ENCODE assay signal across 18 cellular contexts in the genomic region with DNA sequence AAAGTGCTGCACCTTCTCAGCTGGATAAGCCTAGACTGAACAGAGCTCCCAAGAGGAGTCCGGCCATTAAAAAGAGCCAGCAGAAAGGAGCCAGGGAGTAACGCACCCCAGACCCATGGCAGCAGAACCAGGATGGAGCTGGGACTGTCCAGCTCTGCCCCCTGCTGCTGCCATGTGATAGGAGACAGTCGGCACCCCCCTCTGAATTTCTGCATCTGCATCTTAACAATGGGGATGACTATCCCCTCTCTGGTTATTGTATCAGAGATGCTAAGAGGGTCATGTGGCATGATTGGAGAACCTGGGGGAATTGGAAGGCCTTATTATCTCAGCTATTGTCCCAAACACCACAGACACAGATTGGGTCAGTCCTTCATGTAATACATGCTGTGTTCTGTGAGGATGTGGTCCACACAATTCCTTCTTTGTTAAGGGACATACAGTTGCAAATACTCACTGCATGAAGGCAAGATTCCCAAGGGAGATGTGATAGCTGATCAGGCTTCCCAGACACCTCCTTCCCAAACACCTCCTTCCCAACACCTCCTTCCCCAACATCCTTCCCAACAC. TPM values are rescaled to one million over a fixed set of nuclear protein-coding genes. Genes with fewer than 3 reads are reported as not detected.
A peak's percentile ranks its signal among the peaks of the same experiment; 100 is the strongest.
DNase-seq lines count a peak whose midpoint lies in the region; ATAC-seq and TF ChIP-seq lines count a peak whose summit lies in the region.
"Had no signal": no experiment of that assay in that cellular context is flagged by ENCODE, and none has a peak within 500 bp of the region (broad histone marks: within the 10 kb centered on the region; RNA-seq: fewer than 3 reads in every experiment).

No MANE protein-coding gene starts in this region.

- H3K36me3 ChIP-seq in SK-N-SH (replicated peaks in 1 of 2; ENCODE audit: control insufficient read depth in 1 of 2, insufficient read depth in 2 of 2, low read length in 1 of 2) (no peaks in the 10 kb centered on the region), upper lobe of right lung (no peaks in the 10 kb centered on the region)
- H3K36me3 ChIP-seq: heart right ventricle, left lung, suprapubic skin had no signal

- no peaks in the 10 kb centered on the region for H3K9me2 ChIP-seq in SK-N-SH

- peak; percentile 14; the same call in 1 of the 2 replicates for TF ChIP-seq RAD21 in SK-N-SH (IDR thresholded peaks at IDR 0.05; ENCODE audit: low read length)

- H3K4me1 Mint-ChIP-seq in activated CD4-positive, alpha-beta T cell treated with anti-CD3 and anti-CD28 coated beads for 36 hours: no peaks in the 10 kb centered on the region
- H3K4me1 Mint-ChIP-seq in activated CD4-positive, alpha-beta T cell treated with anti-CD3 and anti-CD28 coated beads, Interleukin-2, amount 10 ng/mL, durations not matched to agents 24 days and 14 days: no peaks in the 10 kb centered on the region
- H3K4me1 Mint-ChIP-seq: nephron progenitor cell had no signal

- POLR2A ChIA-PET in activated CD4-positive, alpha-beta T cell treated with anti-CD3 and anti-CD28 coated beads for 36 hours (lab: Charles Lee): no interaction called here
- POLR2A ChIA-PET in SK-N-SH (lab: Yijun Ruan, JAX): no interaction called here

- H3K9me3 Mint-ChIP-seq in activated CD4-positive, alpha-beta T cell treated with anti-CD3 and anti-CD28 coated beads for 36 hours (ENCODE audit: low read depth): no peaks in the 10 kb centered on the region
- H3K9me3 Mint-ChIP-seq in activated CD4-positive, alpha-beta T cell treated with anti-CD3 and anti-CD28 coated beads, Interleukin-2, amount 10 ng/mL, durations not matched to agents 24 days and 14 days: no peaks in the 10 kb centered on the region

- CTCF ChIA-PET in activated CD4-positive, alpha-beta T cell treated with anti-CD3 and anti-CD28 coated beads for 36 hours (lab: Charles Lee): no interaction called here
- CTCF ChIA-PET in SK-N-SH (lab: Yijun Ruan, JAX): interaction anchor here (0.5 to 1.4 kb wide), 2 partner anchors 20 to 301 kb away, joined by 3 to 4 read pairs; no protein-coding TSS in a partner anchor

- H3K4me3 ChIP-seq in SK-N-SH (ENCODE audit: low read depth in 2 of 2, low read length in 1 of 2) (no peak overlapping the region), upper lobe of right lung (no peak overlapping the region)
- H3K4me3 ChIP-seq: heart right ventricle, left lung, suprapubic skin had no signal

- H3K27ac ChIP-seq in SK-N-SH (ENCODE audit: low read depth in 2 of 2, low read length in 1 of 2): no peak overlapping the region
- no peak overlapping the region for H3K27ac ChIP-seq in upper lobe of right lung
- H3K27ac ChIP-seq: heart right ventricle, left lung, suprapubic skin had no signal

- TF ChIP-seq CTCF in SK-N-SH (IDR thresholded peaks at IDR 0.05) (peak; percentile 26), upper lobe of right lung (IDR thresholded peaks at IDR 0.05) (no peak)

- H3K79me2 ChIP-seq in SK-N-SH (ENCODE audit: insufficient read depth): no peaks in the 10 kb centered on the region

- intact Hi-C loops in activated CD4-positive, alpha-beta T cell treated with anti-CD3 and anti-CD28 coated beads for 36 hours (cut with DNase I, micrococcal nuclease): no loop called here
- intact Hi-C loops in activated CD4-positive, alpha-beta T cell treated with anti-CD3 and anti-CD28 coated beads, Interleukin-2, amount 10 ng/mL, durations not matched to agents 24 days and 14 days (cut with micrococcal nuclease): no loop called here
- intact Hi-C loops in upper lobe of right lung (cut with DNase I): no loop called here

- no peak overlapping the region for H3K27ac Mint-ChIP-seq in activated CD4-positive, alpha-beta T cell treated with anti-CD3 and anti-CD28 coated beads for 36 hours
- no peak overlapping the region for H3K27ac Mint-ChIP-seq in activated CD4-positive, alpha-beta T cell treated with anti-CD3 and anti-CD28 coated beads, Interleukin-2, amount 10 ng/mL, durations not matched to agents 24 days and 14 days
- H3K27ac Mint-ChIP-seq: activated naive CD8-positive, alpha-beta T cell; nephron progenitor cell had no signal

- no peak for ATAC-seq in activated CD4-positive, alpha-beta T cell treated with anti-CD3 and anti-CD28 coated beads for 36 hours
- peak; percentile 25 for ATAC-seq in upper lobe of right lung
- ATAC-seq in GM18520 (IDR thresholded peaks at IDR 0.05; ENCODE audit: unreplicated experiment): no peak
- ATAC-seq: left lung had no signal

- H3K9me3 ChIP-seq in SK-N-SH (no peaks in the 10 kb centered on the region), upper lobe of right lung (no peaks in the 10 kb centered on the region)
- H3K9me3 ChIP-seq: heart right ventricle, left lung, suprapubic skin had no signal

- H3K4me2 ChIP-seq in SK-N-SH: no peak overlapping the region

- no peaks in the 10 kb centered on the region for H4K20me1 ChIP-seq in SK-N-SH (ENCODE audit: insufficient read depth)

- no peak overlapping the region for H2AFZ ChIP-seq in SK-N-SH (ENCODE audit: low read depth)

- no peak overlapping the region for H3K4me3 Mint-ChIP-seq in activated CD4-positive, alpha-beta T cell treated with anti-CD3 and anti-CD28 coated beads for 36 hours
- H3K4me3 Mint-ChIP-seq in activated CD4-positive, alpha-beta T cell treated with anti-CD3 and anti-CD28 coated beads, Interleukin-2, amount 10 ng/mL, durations not matched to agents 24 days and 14 days: no peak overlapping the region
- H3K4me3 Mint-ChIP-seq: activated naive CD8-positive, alpha-beta T cell; nephron progenitor cell had no signal

- no peak for TF ChIP-seq EP300 in SK-N-SH (IDR thresholded peaks at IDR 0.05; ENCODE audit: borderline replicate concordance in 1 of 2, low read depth in 1 of 2, low read length in 1 of 2)

- DNase-seq in activated CD4-positive, alpha-beta T cell treated with anti-CD3 and anti-CD28 coated beads for 36 hours: peak; percentile 18
- no peak for DNase-seq in activated CD4-positive, alpha-beta T cell treated with anti-CD3 and anti-CD28 coated beads, Interleukin-2, amount 10 ng/mL, durations not matched to agents 24 days and 14 days
- DNase-seq in SK-N-SH: peak; percentile 32
- peak; percentile 33 for DNase-seq in iPS-NIHi7 (ENCODE audit: extremely low spot score)
- no peak for DNase-seq in upper lobe of right lung
- no peak for DNase-seq in NCI-H2196 (lab: John Stamatoyannopoulos, UW; ENCODE audit: unreplicated experiment)
- DNase-seq in NCI-H1105 treated with DMSO at 0.1 percent for 48 hours (lab: John Stamatoyannopoulos, UW): no peak
- DNase-seq: heart right ventricle, KBM-7, left lung, NCI-H187 treated with DMSO at 0.1 percent for 48 hours, NCI-H69, nephron progenitor cell, small intestine had no signal

- no peaks in the 10 kb centered on the region for H3F3A ChIP-seq in SK-N-SH (replicated peaks; ENCODE audit: insufficient read depth)

- no peaks in the 10 kb centered on the region for H3K27me3 ChIP-seq in SK-N-SH (ENCODE audit: insufficient read depth)
- H3K27me3 ChIP-seq in upper lobe of right lung: no peaks in the 10 kb centered on the region
- H3K27me3 ChIP-seq: left lung, suprapubic skin had no signal

- H3K4me1 ChIP-seq in SK-N-SH (ENCODE audit: control insufficient read depth in 1 of 2, insufficient read depth in 2 of 2, low read depth in 1 of 2, low read length in 1 of 2): no peaks in the 10 kb centered on the region
- no peaks in the 10 kb centered on the region for H3K4me1 ChIP-seq in upper lobe of right lung
- H3K4me1 ChIP-seq: heart right ventricle, left lung, suprapubic skin had no signal

- 55% methylated on average over 2 of the region's 3 CpGs for WGBS in SK-N-SH (ENCODE audit: low lambda C conversion rate)

- H3K27me3 Mint-ChIP-seq in activated CD4-positive, alpha-beta T cell treated with anti-CD3 and anti-CD28 coated beads for 36 hours: peaks cover 11% of the 10 kb centered on the region
- H3K27me3 Mint-ChIP-seq in activated CD4-positive, alpha-beta T cell treated with anti-CD3 and anti-CD28 coated beads, Interleukin-2, amount 10 ng/mL, durations not matched to agents 24 days and 14 days: peaks cover 6% of the 10 kb centered on the region

- no peak overlapping the region for H3K9ac ChIP-seq in SK-N-SH

- H3K36me3 Mint-ChIP-seq in activated CD4-positive, alpha-beta T cell treated with anti-CD3 and anti-CD28 coated beads for 36 hours (ENCODE audit: low read depth): no peaks in the 10 kb centered on the region
- no peaks in the 10 kb centered on the region for H3K36me3 Mint-ChIP-seq in activated CD4-positive, alpha-beta T cell treated with anti-CD3 and anti-CD28 coated beads, Interleukin-2, amount 10 ng/mL, durations not matched to agents 24 days and 14 days (ENCODE audit: low read depth)
- H3K36me3 Mint-ChIP-seq: activated naive CD8-positive, alpha-beta T cell had no signal

TF ChIP-seq in SK-N-SH, 30 proteins besides CTCF, POLR2A, EP300 and RAD21:
- TF ChIP-seq SMC3 (IDR thresholded peaks at IDR 0.05; ENCODE audit: low read depth, low read length): peak; percentile 19; the same call in 1 of the 2 replicates
- TF ChIP-seq, protein P1, sequence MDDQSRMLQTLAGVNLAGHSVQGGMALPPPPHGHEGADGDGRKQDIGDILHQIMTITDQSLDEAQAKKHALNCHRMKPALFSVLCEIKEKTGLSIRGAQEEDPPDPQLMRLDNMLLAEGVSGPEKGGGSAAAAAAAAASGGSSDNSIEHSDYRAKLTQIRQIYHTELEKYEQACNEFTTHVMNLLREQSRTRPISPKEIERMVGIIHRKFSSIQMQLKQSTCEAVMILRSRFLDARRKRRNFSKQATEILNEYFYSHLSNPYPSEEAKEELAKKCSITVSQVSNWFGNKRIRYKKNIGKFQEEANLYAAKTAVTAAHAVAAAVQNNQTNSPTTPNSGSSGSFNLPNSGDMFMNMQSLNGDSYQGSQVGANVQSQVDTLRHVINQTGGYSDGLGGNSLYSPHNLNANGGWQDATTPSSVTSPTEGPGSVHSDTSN (IDR thresholded peaks at IDR 0.05): no peak
TF ChIP-seq in SK-N-SH: peak in this region for 1.

RNA-seq across cellular contexts. Expression of gene PLEKHS1, which starts 29.3 kb away (rescaled TPM):
- total RNA-seq in activated CD4-positive, alpha-beta T cell treated with anti-CD3 and anti-CD28 coated beads for 36 hours: under 1 TPM; 0.07 to 0.09 TPM
- not detected in 2 replicates for total RNA-seq in activated CD4-positive, alpha-beta T cell treated with anti-CD3 and anti-CD28 coated beads, Interleukin-2, amount 10 ng/mL, durations not matched to agents 24 days and 14 days
- not detected in 2 replicates for polyA plus RNA-seq in SK-N-SH (2012; rRNA removed)
- polyA plus RNA-seq in SK-N-SH (2012; cell fraction: cytosol; rRNA removed): not detected in 2 replicates
- 0.07 TPM in 1 of 2 replicates, not detected in the other for polyA plus RNA-seq in SK-N-SH (2012; cell fraction: nucleus; rRNA removed)
- total RNA-seq in upper lobe of right lung: not detected
- total RNA-seq: endothelial cell of umbilical vein, heart right ventricle had no signal
- polyA plus RNA-seq: endothelial cell of umbilical vein had no signal

Comparison
In these comparisons a context has a peak if more than half of its experiments do, and no peak if none do; other contexts are left out.
1. DNase-seq: peak in activated CD4-positive, alpha-beta T cell treated with anti-CD3 and anti-CD28 coated beads for 36 hours (single experiment), SK-N-SH (single experiment) and iPS-NIHi7 (single experiment); none in activated CD4-positive, alpha-beta T cell treated with anti-CD3 and anti-CD28 coated beads, Interleukin-2, amount 10 ng/mL, durations not matched to agents 24 days and 14 days (single experiment), upper lobe of right lung (single experiment), NCI-H2196 (single experiment) and NCI-H1105 treated with DMSO at 0.1 percent for 48 hours (single experiment).